1 cellular context compared by ENCODE assay signal in genomic region chr19:2306971-2307370, GRCh38.
TF ChIP-seq lines count a peak whose summit lies in the region.

No MANE protein-coding gene starts in this region.

TF ChIP-seq in K562, 482 proteins besides CTCF, POLR2A, EP300 and RAD21:
- no peak for TF ChIP-seq DNMT1 (IDR thresholded peaks at IDR 0.05)
- peak; percentile 88 for TF ChIP-seq ZFP36 (IDR thresholded peaks at IDR 0.05; ENCODE audit: low read depth, low read length, partially characterized antibody)
